In genomic region chr12:34348836-34349672, GRCh38 we compare ENCODE assay signal across 2 cellular contexts.
A peak's percentile ranks its signal among the peaks of the same experiment; 100 is the strongest.
TF ChIP-seq lines count a peak whose summit lies in the region.

No MANE protein-coding gene starts in this region.

TF ChIP-seq in HepG2, 621 proteins besides CTCF, POLR2A, EP300 and RAD21 (continued from another document):
- TF ChIP-seq ZBTB2 (CRISPR knock-in tag; IDR thresholded peaks at IDR 0.05; ENCODE audit: low read depth) (no peak), MNT (IDR thresholded peaks at IDR 0.05) (peak; percentile 27; the same call in 1 of the 2 replicates), POLR2G (IDR thresholded peaks at IDR 0.05; ENCODE audit: low read depth, low read length) (no peak)

TF ChIP-seq in SK-N-SH treated with all-trans-retinoic acid at 6 μM for 48 hours, 23 proteins besides CTCF, POLR2A, EP300 and RAD21 (continued from another document):
- TF ChIP-seq TSHZ2 (CRISPR knock-in tag; IDR thresholded peaks at IDR 0.05) (no peak), RARB (CRISPR knock-in tag; IDR thresholded peaks at IDR 0.05) (no peak), ZFP30 (CRISPR knock-in tag; IDR thresholded peaks at IDR 0.05) (no peak), GLIS3 (CRISPR knock-in tag; IDR thresholded peaks at IDR 0.05) (no peak), ISL1 (CRISPR knock-in tag; IDR thresholded peaks at IDR 0.05) (no peak), TOX (CRISPR knock-in tag; IDR thresholded peaks at IDR 0.05; ENCODE audit: borderline replicate concordance) (no peak)
TF ChIP-seq in SK-N-SH treated with all-trans-retinoic acid at 6 μM for 48 hours: peak in this region for 0.
